20 cellular contexts compared by ENCODE assay signal in the genomic region with DNA sequence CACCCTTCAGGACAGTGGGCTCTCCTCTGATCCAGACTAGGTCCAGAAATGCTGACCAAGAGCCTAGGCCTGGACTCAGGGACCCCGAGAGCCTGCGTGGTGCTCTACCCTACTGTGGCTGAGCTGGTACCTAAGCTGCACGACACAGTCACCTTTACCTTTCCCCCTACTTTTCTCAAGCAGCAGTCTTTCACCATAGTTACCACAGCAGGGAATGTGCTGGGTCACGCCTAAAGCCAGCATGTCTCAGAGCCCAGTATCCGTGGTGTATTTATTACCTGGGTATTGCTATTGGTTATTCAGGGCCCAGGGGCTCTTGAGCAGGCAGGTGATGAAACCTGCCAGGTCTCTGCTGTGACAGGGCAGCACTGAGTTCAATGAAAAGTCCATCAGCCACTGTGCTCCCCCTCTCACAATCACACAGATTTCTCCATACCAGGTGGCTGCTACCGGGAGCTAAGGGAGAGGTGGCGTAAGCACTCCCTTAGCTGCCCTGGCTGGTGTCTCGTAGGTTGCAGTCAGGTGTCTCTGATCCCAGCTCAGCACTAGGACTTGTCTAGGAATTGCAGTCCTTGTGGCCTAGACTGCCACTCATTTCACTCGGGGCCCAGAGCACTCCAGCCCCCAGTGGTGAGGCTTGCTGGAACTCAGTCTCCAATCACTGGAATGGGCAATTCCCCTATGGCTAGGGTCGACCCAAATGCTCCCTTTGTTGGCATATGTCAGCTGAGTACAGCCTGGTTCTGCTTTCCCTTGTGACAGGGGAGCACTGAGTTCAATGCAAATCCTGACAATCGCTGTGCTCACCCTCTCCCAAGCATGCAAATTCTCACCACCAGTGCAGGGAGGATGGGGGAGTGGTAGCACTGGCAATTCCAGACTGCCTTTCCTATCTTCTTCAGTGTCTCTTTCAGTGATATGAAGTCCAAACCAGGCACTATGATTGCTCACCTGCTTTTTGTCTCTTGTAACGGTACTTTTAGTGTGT.
DNase-seq lines count a peak whose midpoint lies in the region; ATAC-seq, FAIRE-seq and TF ChIP-seq lines count a peak whose summit lies in the region.
"Had no signal": no experiment of that assay in that cellular context is flagged by ENCODE, and none has a peak within 500 bp of the region (broad histone marks: within the 10 kb centered on the region; RNA-seq: fewer than 3 reads in every experiment).

No MANE protein-coding gene starts in this region.

- H4K91ac ChIP-seq in neuronal stem cell (ENCODE audit: low read depth, low read length, poor library complexity), result no peak overlapping the region

- TF ChIP-seq EP300 in HepG2 (IDR thresholded peaks at IDR 0.05; ENCODE audit: low read depth in 2 of 2, low read length in 2 of 2), result no peak
- TF ChIP-seq EP300 in HepG2 (CRISPR knock-in tag; IDR thresholded peaks at IDR 0.05; ENCODE audit: borderline replicate concordance), result no peak

- H3K36me3 ChIP-seq in HepG2 (replicated peaks in 1 of 2; ENCODE audit: control insufficient read depth in 1 of 2, insufficient read depth in 2 of 2, low read length in 2 of 2) (peaks cover 0 to 3% of the 10 kb centered on the region in 2 experiments; a peak in 1 of 5 replicates), right lobe of liver (peaks cover 0 to 2% (median 0%) of the 10 kb centered on the region in 4 donors), bronchial epithelial cell (ENCODE audit: control insufficient read depth, insufficient read depth, low read length) (no peaks in the 10 kb centered on the region), neuronal stem cell (replicated peaks in 1 of 2; ENCODE audit: control insufficient read depth in 2 of 2, insufficient read depth in 2 of 2, low read length in 2 of 2) (peaks cover 0 to 2% of the 10 kb centered on the region in 2 donors)

- no peak overlapping the region for H2BK15ac ChIP-seq in neuronal stem cell (ENCODE audit: low read length)

- POLR2A ChIA-PET in HepG2 (lab: Yijun Ruan, JAX), result no interaction called here

- no peaks in the 10 kb centered on the region for H3K27me3 Mint-ChIP-seq in activated T-cell treated with anti-CD3 and anti-CD28 coated beads, Interleukin-2, amount 50 U/mL, for 72 hours (ENCODE audit: low read depth)

- H3K4me3 Mint-ChIP-seq in activated T-cell treated with anti-CD3 and anti-CD28 coated beads, Interleukin-2, amount 50 U/mL, for 72 hours, result no peak overlapping the region
- H3K4me3 Mint-ChIP-seq: CD4-positive, CD25-positive, alpha-beta regulatory T cell had no signal

- H3K27ac ChIP-seq in HepG2 (ENCODE audit: extremely low read length, insufficient read depth, low read length), result no peak overlapping the region
- no peak overlapping the region for H3K27ac ChIP-seq in right lobe of liver
- no peak overlapping the region for H3K27ac ChIP-seq in neuronal stem cell (replicated peaks; ENCODE audit: low read length)
- H3K27ac ChIP-seq: RWPE1 had no signal

- H3K79me1 ChIP-seq in neuronal stem cell (ENCODE audit: low read depth, low read length), result no peaks in the 10 kb centered on the region

- H3K36me3 Mint-ChIP-seq in activated T-cell treated with anti-CD3 and anti-CD28 coated beads, Interleukin-2, amount 50 U/mL, for 72 hours (ENCODE audit: insufficient read depth in 2 of 2), result peaks cover 11 to 18% of the 10 kb centered on the region in 2 donors

- no peaks in the 10 kb centered on the region for H3K9me3 ChIP-seq in HepG2 (ENCODE audit: low read length)
- H3K9me3 ChIP-seq in right lobe of liver, result peaks cover 0 to 3% (median 0%) of the 10 kb centered on the region in 4 donors
- H3K9me3 ChIP-seq in neuronal stem cell (replicated peaks in 1 of 2; ENCODE audit: control insufficient read depth in 2 of 2, insufficient read depth in 1 of 2, low read depth in 1 of 2, low read length in 2 of 2), result peaks cover 3 to 19% of the 10 kb centered on the region in 2 donors
- H3K9me3 ChIP-seq: BE2C had no signal

- 98% methylated on average over 6 of the region's 12 CpGs for WGBS in HepG2 (ENCODE audit: low lambda C conversion rate)
- WGBS in right lobe of liver (ENCODE audit: insufficient coverage, low coverage, low lambda C conversion rate, missing lambda C conversion rate), result 90% methylated on average over 5 of the region's 12 CpGs
- WGBS in neuronal stem cell (ENCODE audit: extremely low coverage in 2 of 2, insufficient read length in 2 of 2, insufficient replicate concordance in 1 of 2), 2 donors, result no CpG with 5 or more reads among the region's 12 CpGs

- TF ChIP-seq CTCF in HepG2 (CRISPR knock-in tag; IDR thresholded peaks at IDR 0.05) (no peak), right lobe of liver (IDR thresholded peaks at IDR 0.05) (no peak), bronchial epithelial cell (IDR thresholded peaks at IDR 0.05; ENCODE audit: insufficient read depth, low read length, severe bottlenecking) (no peak)

- no peak overlapping the region for H3K27ac Mint-ChIP-seq in activated T-cell treated with anti-CD3 and anti-CD28 coated beads, Interleukin-2, amount 50 U/mL, for 72 hours
- H3K27ac Mint-ChIP-seq: CD4-positive, CD25-positive, alpha-beta regulatory T cell had no signal

- no peaks in the 10 kb centered on the region for H3K27me3 ChIP-seq in HepG2 (ENCODE audit: control insufficient read depth in 1 of 2, insufficient read depth in 2 of 2, low read length in 2 of 2)
- no peaks in the 10 kb centered on the region for H3K27me3 ChIP-seq in right lobe of liver
- no peaks in the 10 kb centered on the region for H3K27me3 ChIP-seq in bronchial epithelial cell (ENCODE audit: control insufficient read depth, insufficient read depth, low read length)
- no peaks in the 10 kb centered on the region for H3K27me3 ChIP-seq in neuronal stem cell (ENCODE audit: control insufficient read depth in 3 of 3, insufficient read depth in 3 of 3, low read depth in 1 of 3, low read length in 3 of 3)
- H3K27me3 ChIP-seq: BE2C had no signal

- DNase-seq in HepG2 (ENCODE audit: low spot score) (no peak), right lobe of liver (no peak), bronchial epithelial cell (ENCODE audit: low read depth) (no peak), neuronal stem cell (ENCODE audit: low spot score) (no peak), mesenteric fat pad (ENCODE audit: low spot score) (no peak)
- DNase-seq in activated T-cell treated with anti-CD3 and anti-CD28 coated beads, Interleukin-2, amount 50 U/mL, for 72 hours, result no peak
- DNase-seq: BE2C; CD4-positive, CD25-positive, alpha-beta regulatory T cell; COR-L47; DMS 273 treated with DMSO at 0.1 percent for 48 hours; DND-41; KBM-7; NCI-H1105 treated with DMSO at 0.1 percent for 48 hours; NCI-H1694; NCI-H2081 treated with DMSO at 0.1 percent for 48 hours; NCI-H774; SIG-M5 had no signal

- H3K4me1 ChIP-seq in HepG2 (ENCODE audit: insufficient read depth, low read length) (no peaks in the 10 kb centered on the region), right lobe of liver (no peaks in the 10 kb centered on the region), neuronal stem cell (ENCODE audit: control insufficient read depth in 2 of 2, insufficient read depth in 1 of 2, low read depth in 1 of 2, low read length in 2 of 2) (no peaks in the 10 kb centered on the region)
- H3K4me1 ChIP-seq: BE2C had no signal

- in situ Hi-C loops in HepG2 (cut with HindIII; ENCODE audit: extremely low pct_ligation_motif_present, low pct_unique_long_range_greater_than_20kb), result no loop called here

- FAIRE-seq in HepG2 (lab: Jason Lieb, UNC) (no peak), bronchial epithelial cell (lab: Jason Lieb, UNC) (peak; percentile 13)
- FAIRE-seq: A204.1 had no signal

- H3K4me3 ChIP-seq in HepG2 (replicated peaks in 1 of 3; ENCODE audit: insufficient read depth in 1 of 3, low read depth in 2 of 3, low read length in 3 of 3) (no peak overlapping the region), right lobe of liver (no peak overlapping the region), bronchial epithelial cell (ENCODE audit: low read depth, low read length) (no peak overlapping the region), neuronal stem cell (ENCODE audit: low read length in 2 of 2) (peak overlapping the region in 1 of 2 donors; percentile 37)

- H3K9ac ChIP-seq in HepG2 (ENCODE audit: insufficient read depth, low read depth, low read length) (no peak overlapping the region), neuronal stem cell (ENCODE audit: low read depth, low read length, poor library complexity) (no peak overlapping the region)

- peak overlapping the region; percentile 67 for H3K23ac ChIP-seq in neuronal stem cell (ENCODE audit: low read depth, low read length, poor library complexity)

- TF ChIP-seq RAD21 in HepG2 (CRISPR knock-in tag; IDR thresholded peaks at IDR 0.05), result no peak

- no peak overlapping the region for H3K4me2 ChIP-seq in HepG2 (ENCODE audit: low read depth, low read length)
- no peak overlapping the region for H3K4me2 ChIP-seq in neuronal stem cell (ENCODE audit: insufficient read depth, low read length, poor library complexity, severe bottlenecking)

- no peak overlapping the region for H3K14ac ChIP-seq in neuronal stem cell (ENCODE audit: low read length)

- peaks cover 12 to 20% of the 10 kb centered on the region in 2 donors for H3K9me3 Mint-ChIP-seq in activated T-cell treated with anti-CD3 and anti-CD28 coated beads, Interleukin-2, amount 50 U/mL, for 72 hours

- H4K8ac ChIP-seq in neuronal stem cell (ENCODE audit: low read depth, low read length), result no peak overlapping the region

- no peak overlapping the region for H3K4ac ChIP-seq in neuronal stem cell (ENCODE audit: low read length)

- H2AK5ac ChIP-seq in neuronal stem cell (ENCODE audit: low read depth, low read length), result no peak overlapping the region

- no peaks in the 10 kb centered on the region for H3K79me2 ChIP-seq in HepG2 (ENCODE audit: insufficient read depth, low read length)

- no peak overlapping the region for H2BK5ac ChIP-seq in neuronal stem cell (ENCODE audit: low read length)

- H3K18ac ChIP-seq in neuronal stem cell (ENCODE audit: low read length), result peak overlapping the region; percentile 32

- ATAC-seq in HepG2 (no peak), right lobe of liver (no peak), HG02678 (IDR thresholded peaks at IDR 0.05; ENCODE audit: unreplicated experiment) (no peak)
- no peak for ATAC-seq in activated T-cell treated with anti-CD3 and anti-CD28 coated beads, Interleukin-2, amount 50 U/mL, for 72 hours (replicated peaks in 1 of 2)

- no peaks in the 10 kb centered on the region for H4K20me1 ChIP-seq in HepG2 (ENCODE audit: insufficient read depth, low read length)

- TF ChIP-seq POLR2A in HepG2 (IDR thresholded peaks at IDR 0.05; ENCODE audit: insufficient read depth in 1 of 2, low read depth in 2 of 2, low read length in 2 of 2), result no peak
- no peak for TF ChIP-seq POLR2A in right lobe of liver (IDR thresholded peaks at IDR 0.05)

- no TSS peak for BruUV-seq in HepG2 (replicated peaks; lab: Mats Ljungman, UMichigan)

- CTCF ChIA-PET in HepG2 (lab: Yijun Ruan, JAX; ENCODE audit: low intra/inter-chr PET ratio, low total read pairs), result no interaction called here

- no peak overlapping the region for H2BK120ac ChIP-seq in neuronal stem cell (ENCODE audit: low read depth, low read length)

- H3K4me1 Mint-ChIP-seq in activated T-cell treated with anti-CD3 and anti-CD28 coated beads, Interleukin-2, amount 50 U/mL, for 72 hours (ENCODE audit: low read depth), result no peaks in the 10 kb centered on the region
- H3K4me1 Mint-ChIP-seq: CD4-positive, CD25-positive, alpha-beta regulatory T cell had no signal

- no peak overlapping the region for H2AFZ ChIP-seq in HepG2 (ENCODE audit: low read length)
- no peak overlapping the region for H2AFZ ChIP-seq in neuronal stem cell (ENCODE audit: low read length)

- intact Hi-C loops in HepG2 (cut with micrococcal nuclease; ENCODE audit: unreplicated experiment), result no loop called here
- intact Hi-C loops in right lobe of liver (cut with DNase I), result no loop called here

- H2BK12ac ChIP-seq in neuronal stem cell (ENCODE audit: low read length), result no peak overlapping the region
